In the genomic region with DNA sequence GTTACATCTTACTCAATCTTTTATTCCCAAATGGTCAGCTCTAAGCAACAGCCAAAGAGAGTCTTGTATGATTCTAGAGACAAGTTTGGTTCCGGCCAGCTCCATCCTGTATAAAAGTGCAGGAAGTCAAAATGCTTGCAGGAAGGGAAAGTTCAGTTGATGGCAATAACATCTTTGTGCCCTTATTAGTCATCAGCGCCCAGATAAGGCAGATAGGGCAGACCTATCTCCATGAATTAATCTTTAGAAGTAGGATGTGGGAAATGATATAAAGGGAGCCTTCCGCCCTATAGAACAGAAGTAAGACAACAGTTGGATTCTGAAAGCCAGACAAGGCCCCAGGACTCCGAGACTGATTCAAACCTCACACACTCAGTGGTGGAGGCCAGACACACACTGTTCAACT, we compare ENCODE assay signal across 21 cellular contexts. TPM values are rescaled to one million over a fixed set of nuclear protein-coding genes. Genes with fewer than 3 reads are reported as not detected.
DNase-seq lines count a peak whose midpoint lies in the region; ATAC-seq and TF ChIP-seq lines count a peak whose summit lies in the region.
"Had no signal": no experiment of that assay in that cellular context is flagged by ENCODE, and none has a peak within 500 bp of the region (broad histone marks: within the 10 kb centered on the region; RNA-seq: fewer than 3 reads in every experiment).

No MANE protein-coding gene starts in this region.

- H3K4me1 ChIP-seq in tibial artery, result peaks cover 0 to 12% (median 2%) of the 10 kb centered on the region in 4 donors
- H3K4me1 ChIP-seq: neural progenitor cell had no signal

- peaks cover 21 to 24% (median 22%) of the 10 kb centered on the region in 3 donors for H3K36me3 ChIP-seq in tibial artery

- POLR2A ChIA-PET in activated CD4-positive, alpha-beta memory T cell treated with anti-CD3 and anti-CD28 coated beads, Interleukin-2, amount 10 ng/mL, durations not matched to agents 7 days and 5 days (lab: Charles Lee), result no interaction called here

- CTCF ChIA-PET in activated CD4-positive, alpha-beta memory T cell treated with anti-CD3 and anti-CD28 coated beads, Interleukin-2, amount 10 ng/mL, durations not matched to agents 7 days and 5 days (lab: Charles Lee), result interaction anchor here (0.7 to 1.0 kb wide), 2 partner anchors 27 to 43 kb away, joined by 3 read pairs; no protein-coding TSS in a partner anchor

- peak; percentile 28 to 62 for ATAC-seq in left cardiac atrium
- no peak for ATAC-seq in stimulated activated effector memory CD8-positive, alpha-beta T cell treated with anti-CD3 and anti-CD28 coated beads, Interleukin-12 subunit alpha, Interleukin-12 subunit beta, amount 100 ng/mL, for 72 hours
- ATAC-seq: A549; activated CD4-positive, CD25-positive, alpha-beta regulatory T cell treated with anti-CD3 and anti-CD28 coated beads, Interleukin-2, amount 50 U/mL, for 24 hours; stimulated activated memory B cell treated with anti-CD40 and anti-IgM and Interleukin-4, amounts not matched to agents 10 μg/mL and 1 μg/mL and 100 μg/mL, for 72 hours had no signal

- DNase-seq in activated naive CD8-positive, alpha-beta T cell treated with anti-CD3 and anti-CD28 coated beads for 36 hours, result no peak
- DNase-seq in activated CD4-positive, alpha-beta memory T cell treated with anti-CD3 and anti-CD28 coated beads, Interleukin-2, amount 10 ng/mL, durations not matched to agents 7 days and 5 days, result no peak
- DNase-seq in left cardiac atrium, result no peak
- DNase-seq in stimulated activated effector memory CD8-positive, alpha-beta T cell treated with anti-CD3 and anti-CD28 coated beads, Interleukin-12 subunit alpha, Interleukin-12 subunit beta, amount 100 ng/mL, for 72 hours (ENCODE audit: low spot score in 2 of 2), result no peak
- DNase-seq in GM19238 (ENCODE audit: insufficient read length, low spot score), result no peak
- no peak for DNase-seq in tibial artery
- no peak for DNase-seq in stimulated activated CD4-positive, alpha-beta T cell treated with anti-CD3 and anti-CD28 coated beads, Interleukin-4, amount 100 ng/mL, for 1 hour
- DNase-seq: activated CD8-positive, alpha-beta memory T cell treated with anti-CD3 and anti-CD28 coated beads, Interleukin-2, amount 50 U/mL, for 4 hours; activated naive CD8-positive, alpha-beta T cell treated with anti-CD3 and anti-CD28 coated beads, Interleukin-2, amount 10 ng/mL, durations not matched to agents 7 days and 5 days; Caco-2; central memory CD4-positive, alpha-beta T cell; IMR-90; MV-4-11; NCI-H2107; NCI-H774; upper lobe of left lung had no signal

- H3K9me3 ChIP-seq in tibial artery, result no peaks in the 10 kb centered on the region
- H3K9me3 ChIP-seq: A549, Caco-2, upper lobe of left lung had no signal

- peak overlapping the region; percentile 7 for H3K27ac Mint-ChIP-seq in activated naive CD8-positive, alpha-beta T cell
- no peak overlapping the region for H3K27ac Mint-ChIP-seq in activated naive CD8-positive, alpha-beta T cell treated with anti-CD3 and anti-CD28 coated beads for 36 hours
- H3K27ac Mint-ChIP-seq in activated CD4-positive, alpha-beta memory T cell treated with anti-CD3 and anti-CD28 coated beads, Interleukin-2, amount 10 ng/mL, durations not matched to agents 7 days and 5 days, result peak overlapping the region; percentile 69
- H3K27ac Mint-ChIP-seq in stimulated activated effector memory CD8-positive, alpha-beta T cell treated with anti-CD3 and anti-CD28 coated beads, Interleukin-12 subunit alpha, Interleukin-12 subunit beta, amount 100 ng/mL, for 72 hours, result peak overlapping the region; percentile 57
- H3K27ac Mint-ChIP-seq: activated naive CD8-positive, alpha-beta T cell treated with anti-CD3 and anti-CD28 coated beads, Interleukin-2, amount 10 ng/mL, durations not matched to agents 7 days and 5 days; neural progenitor cell; stimulated activated memory B cell treated with anti-CD40 and anti-IgM and Interleukin-4, amounts not matched to agents 10 μg/mL and 1 μg/mL and 100 μg/mL, for 72 hours had no signal

- H3K4me1 Mint-ChIP-seq in activated naive CD8-positive, alpha-beta T cell (ENCODE audit: low read depth), result peaks cover 26% of the 10 kb centered on the region
- peaks cover 44% of the 10 kb centered on the region for H3K4me1 Mint-ChIP-seq in activated naive CD8-positive, alpha-beta T cell treated with anti-CD3 and anti-CD28 coated beads for 36 hours
- H3K4me1 Mint-ChIP-seq in activated CD4-positive, alpha-beta memory T cell treated with anti-CD3 and anti-CD28 coated beads, Interleukin-2, amount 10 ng/mL, durations not matched to agents 7 days and 5 days, result peaks cover 47% of the 10 kb centered on the region
- peaks cover 20% of the 10 kb centered on the region for H3K4me1 Mint-ChIP-seq in stimulated activated effector memory CD8-positive, alpha-beta T cell treated with anti-CD3 and anti-CD28 coated beads, Interleukin-12 subunit alpha, Interleukin-12 subunit beta, amount 100 ng/mL, for 72 hours

- no peak for TF ChIP-seq CTCF in tibial artery (IDR thresholded peaks at IDR 0.05)

- no peaks in the 10 kb centered on the region for H3K27me3 Mint-ChIP-seq in activated naive CD8-positive, alpha-beta T cell
- no peaks in the 10 kb centered on the region for H3K27me3 Mint-ChIP-seq in activated naive CD8-positive, alpha-beta T cell treated with anti-CD3 and anti-CD28 coated beads for 36 hours
- H3K27me3 Mint-ChIP-seq in activated CD4-positive, alpha-beta memory T cell treated with anti-CD3 and anti-CD28 coated beads, Interleukin-2, amount 10 ng/mL, durations not matched to agents 7 days and 5 days, result no peaks in the 10 kb centered on the region
- H3K27me3 Mint-ChIP-seq: activated naive CD8-positive, alpha-beta T cell treated with anti-CD3 and anti-CD28 coated beads, Interleukin-2, amount 10 ng/mL, durations not matched to agents 7 days and 5 days; stimulated activated memory B cell treated with anti-CD40 and anti-IgM and Interleukin-4, amounts not matched to agents 10 μg/mL and 1 μg/mL and 100 μg/mL, for 72 hours had no signal

- H3K27me3 ChIP-seq in tibial artery, result no peaks in the 10 kb centered on the region
- H3K27me3 ChIP-seq: neural progenitor cell, upper lobe of left lung had no signal

- no peak overlapping the region for H3K4me3 ChIP-seq in tibial artery
- H3K4me3 ChIP-seq: A549, neural progenitor cell, upper lobe of left lung had no signal

- H3K27ac ChIP-seq in tibial artery, result no peak overlapping the region
- H3K27ac ChIP-seq: A549, neural progenitor cell had no signal

- H3K9me3 Mint-ChIP-seq in activated naive CD8-positive, alpha-beta T cell (ENCODE audit: low read depth), result no peaks in the 10 kb centered on the region
- no peaks in the 10 kb centered on the region for H3K9me3 Mint-ChIP-seq in activated naive CD8-positive, alpha-beta T cell treated with anti-CD3 and anti-CD28 coated beads for 36 hours
- no peaks in the 10 kb centered on the region for H3K9me3 Mint-ChIP-seq in activated CD4-positive, alpha-beta memory T cell treated with anti-CD3 and anti-CD28 coated beads, Interleukin-2, amount 10 ng/mL, durations not matched to agents 7 days and 5 days
- H3K9me3 Mint-ChIP-seq in stimulated activated effector memory CD8-positive, alpha-beta T cell treated with anti-CD3 and anti-CD28 coated beads, Interleukin-12 subunit alpha, Interleukin-12 subunit beta, amount 100 ng/mL, for 72 hours, result no peaks in the 10 kb centered on the region
- H3K9me3 Mint-ChIP-seq: activated naive CD8-positive, alpha-beta T cell treated with anti-CD3 and anti-CD28 coated beads, Interleukin-2, amount 10 ng/mL, durations not matched to agents 7 days and 5 days; stimulated activated memory B cell treated with anti-CD40 and anti-IgM and Interleukin-4, amounts not matched to agents 10 μg/mL and 1 μg/mL and 100 μg/mL, for 72 hours had no signal

- H3K4me3 Mint-ChIP-seq in activated naive CD8-positive, alpha-beta T cell, result no peak overlapping the region
- no peak overlapping the region for H3K4me3 Mint-ChIP-seq in activated naive CD8-positive, alpha-beta T cell treated with anti-CD3 and anti-CD28 coated beads for 36 hours
- peak overlapping the region; percentile 15 for H3K4me3 Mint-ChIP-seq in activated CD4-positive, alpha-beta memory T cell treated with anti-CD3 and anti-CD28 coated beads, Interleukin-2, amount 10 ng/mL, durations not matched to agents 7 days and 5 days
- H3K4me3 Mint-ChIP-seq in stimulated activated effector memory CD8-positive, alpha-beta T cell treated with anti-CD3 and anti-CD28 coated beads, Interleukin-12 subunit alpha, Interleukin-12 subunit beta, amount 100 ng/mL, for 72 hours, result no peak overlapping the region
- H3K4me3 Mint-ChIP-seq: activated naive CD8-positive, alpha-beta T cell treated with anti-CD3 and anti-CD28 coated beads, Interleukin-2, amount 10 ng/mL, durations not matched to agents 7 days and 5 days; neural progenitor cell; stimulated activated memory B cell treated with anti-CD40 and anti-IgM and Interleukin-4, amounts not matched to agents 10 μg/mL and 1 μg/mL and 100 μg/mL, for 72 hours had no signal

- peaks cover 6% of the 10 kb centered on the region for H3K36me3 Mint-ChIP-seq in activated naive CD8-positive, alpha-beta T cell
- H3K36me3 Mint-ChIP-seq in activated naive CD8-positive, alpha-beta T cell treated with anti-CD3 and anti-CD28 coated beads for 36 hours, result peaks cover 34% of the 10 kb centered on the region
- peaks cover 39% of the 10 kb centered on the region for H3K36me3 Mint-ChIP-seq in activated CD4-positive, alpha-beta memory T cell treated with anti-CD3 and anti-CD28 coated beads, Interleukin-2, amount 10 ng/mL, durations not matched to agents 7 days and 5 days (ENCODE audit: low read depth)
- peaks cover 45% of the 10 kb centered on the region for H3K36me3 Mint-ChIP-seq in stimulated activated effector memory CD8-positive, alpha-beta T cell treated with anti-CD3 and anti-CD28 coated beads, Interleukin-12 subunit alpha, Interleukin-12 subunit beta, amount 100 ng/mL, for 72 hours

- intact Hi-C loops in left cardiac atrium (cut with DNase I) (no loop called here), tibial artery (cut with DNase I; ENCODE audit: low total_unique reads) (no loop called here)

RNA-seq across cellular contexts. Expression of gene GNS, which starts 6.4 kb away (rescaled TPM):
- total RNA-seq in activated naive CD8-positive, alpha-beta T cell treated with anti-CD3 and anti-CD28 coated beads for 36 hours, result 10 to 100 TPM; 18.4 to 21.4 TPM
- 10 to 100 TPM; 39.0 to 40.1 TPM for total RNA-seq in activated CD4-positive, alpha-beta memory T cell treated with anti-CD3 and anti-CD28 coated beads, Interleukin-2, amount 10 ng/mL, durations not matched to agents 7 days and 5 days
- 100 to 1,000 TPM; 102 to 110 TPM for total RNA-seq in left cardiac atrium
